Comparison of ENCODE assay signal across 8 cellular contexts in the genomic region with DNA sequence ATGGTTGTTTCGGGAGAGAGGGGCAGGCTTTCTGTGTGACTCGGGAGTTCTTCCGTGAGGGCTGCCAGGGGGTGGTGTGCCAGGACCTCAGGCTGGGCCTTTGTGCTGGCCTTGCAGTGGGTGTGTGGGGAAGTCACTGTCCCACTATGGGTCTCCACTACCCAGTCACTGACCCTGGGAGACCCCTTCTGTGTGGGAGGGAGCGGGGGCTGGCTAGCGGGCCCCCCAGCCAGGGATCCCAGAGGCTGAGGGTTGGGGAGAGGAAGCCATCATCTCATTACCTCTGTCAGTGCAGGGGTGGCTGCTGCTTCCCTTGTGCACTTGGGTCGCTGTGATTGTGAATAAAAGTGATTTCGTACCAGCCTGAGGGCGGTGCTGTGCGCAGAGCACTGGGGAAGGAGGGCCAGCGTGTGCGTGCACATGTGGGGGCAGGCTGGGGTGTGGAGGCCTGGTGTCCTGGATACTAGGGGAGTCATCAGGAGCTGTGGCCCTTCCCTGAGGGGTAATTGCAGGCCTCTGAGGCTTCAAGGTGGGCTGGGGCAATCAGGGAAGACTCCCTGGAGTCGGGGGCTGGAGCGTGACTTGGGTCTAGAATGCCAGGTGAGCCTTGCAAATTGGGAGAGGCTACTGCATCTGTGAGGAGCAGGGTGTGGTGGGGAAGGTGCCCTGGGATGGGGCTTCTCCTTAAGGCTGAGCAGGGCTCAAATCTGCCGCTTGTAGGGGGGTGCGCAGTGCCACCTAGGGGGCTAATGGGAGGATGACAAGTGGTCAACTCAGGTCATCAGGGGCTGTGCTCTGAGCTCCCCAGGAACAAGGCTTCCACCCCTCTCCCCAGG.
A peak's percentile ranks its signal among the peaks of the same experiment; 100 is the strongest.
DNase-seq lines count a peak whose midpoint lies in the region; ATAC-seq and TF ChIP-seq lines count a peak whose summit lies in the region.

No MANE protein-coding gene starts in this region.

- peaks cover 2% of the 10 kb centered on the region for H3K36me3 Mint-ChIP-seq in effector memory CD8-positive, alpha-beta T cell (ENCODE audit: insufficient read depth)
- no peaks in the 10 kb centered on the region for H3K36me3 Mint-ChIP-seq in naive thymus-derived CD8-positive, alpha-beta T cell

- peak; percentile 66 for TF ChIP-seq CTCF in AG09319 (IDR thresholded peaks at IDR 0.05; ENCODE audit: low read depth, low read length)
- peak; percentile 70 for TF ChIP-seq CTCF in WI38 (IDR thresholded peaks at IDR 0.05; ENCODE audit: low read depth, low read length)
- peak in 3 of 6 experiments; percentile 25 to 48 (median 37) for TF ChIP-seq CTCF in thyroid gland (IDR thresholded peaks at IDR 0.05)

- no peaks in the 10 kb centered on the region for H3K27me3 Mint-ChIP-seq in effector memory CD8-positive, alpha-beta T cell
- no peaks in the 10 kb centered on the region for H3K27me3 Mint-ChIP-seq in naive thymus-derived CD8-positive, alpha-beta T cell

- 72 to 79% methylated on average over 14 of the region's 15 CpGs for WGBS in thyroid gland, 2 donors

- POLR2A ChIA-PET in naive thymus-derived CD8-positive, alpha-beta T cell (lab: Charles Lee), result interaction anchor here (2.2 kb wide), 1 partner anchor 8 kb away, joined by 6 read pairs; no protein-coding TSS in a partner anchor

- no peaks in the 10 kb centered on the region for H3K9me3 ChIP-seq in thyroid gland

- H3K27me3 ChIP-seq in thyroid gland, result no peaks in the 10 kb centered on the region

- H3K9me3 Mint-ChIP-seq in effector memory CD8-positive, alpha-beta T cell, result no peaks in the 10 kb centered on the region
- no peaks in the 10 kb centered on the region for H3K9me3 Mint-ChIP-seq in naive thymus-derived CD8-positive, alpha-beta T cell

- DNase-seq in AG09319 (ENCODE audit: extremely low read depth, low read depth) (no peak), HuH-7.5 (ENCODE audit: low spot score) (peak; percentile 92), thyroid gland (no peak)
- DNase-seq in effector memory CD8-positive, alpha-beta T cell, result peak; percentile 8 to 35 (median 11)
- peak in 7 of 10 donors; percentile 19 to 75 (median 30) for DNase-seq in naive thymus-derived CD8-positive, alpha-beta T cell

- H3K4me3 Mint-ChIP-seq in effector memory CD8-positive, alpha-beta T cell, result no peak overlapping the region
- no peak overlapping the region for H3K4me3 Mint-ChIP-seq in naive thymus-derived CD8-positive, alpha-beta T cell

- H3K4me3 ChIP-seq in WI38 (ENCODE audit: low read depth, low read length) (no peak overlapping the region), thyroid gland (replicated peaks in 1 of 3) (no peak overlapping the region)

- no peak overlapping the region for H3K27ac ChIP-seq in thyroid gland

- no peak for TF ChIP-seq POLR2A in thyroid gland (IDR thresholded peaks at IDR 0.05)

- intact Hi-C loops in thyroid gland (cut with DNase I), result no loop called here

- H3K4me1 ChIP-seq in thyroid gland, result no peaks in the 10 kb centered on the region

- peak; percentile 74 for ATAC-seq in GM18868 (IDR thresholded peaks at IDR 0.05; ENCODE audit: unreplicated experiment)
- peak; percentile 62 for ATAC-seq in effector memory CD8-positive, alpha-beta T cell (replicated peaks)
- ATAC-seq in naive thymus-derived CD8-positive, alpha-beta T cell, result peak; percentile 66 to 91
- ATAC-seq in GM18519 (IDR thresholded peaks at IDR 0.05; ENCODE audit: low FRiP score, unreplicated experiment), result no peak

- no peaks in the 10 kb centered on the region for H3K36me3 ChIP-seq in thyroid gland

- no peaks in the 10 kb centered on the region for H3K4me1 Mint-ChIP-seq in effector memory CD8-positive, alpha-beta T cell (ENCODE audit: low read depth in 2 of 2)
- H3K4me1 Mint-ChIP-seq in naive thymus-derived CD8-positive, alpha-beta T cell, result no peaks in the 10 kb centered on the region

- no peak overlapping the region for H3K27ac Mint-ChIP-seq in effector memory CD8-positive, alpha-beta T cell
- H3K27ac Mint-ChIP-seq in naive thymus-derived CD8-positive, alpha-beta T cell, result peak overlapping the region in 1 of 10 donors; percentile 55

Comparison
In these comparisons a context has a peak if more than half of its experiments do, and no peak if none do; other contexts are left out.
1. DNase-seq: peak in HuH-7.5 (single experiment), effector memory CD8-positive, alpha-beta T cell (3 of 3) and naive thymus-derived CD8-positive, alpha-beta T cell (7 of 10); none in AG09319 (single experiment) and thyroid gland (0 of 2).